1 cellular context compared by ENCODE assay signal in genomic region chr19:43776285-43776684, GRCh38.
TF ChIP-seq lines count a peak whose summit lies in the region.

No MANE protein-coding gene starts in this region.

TF ChIP-seq in HepG2, 621 proteins besides CTCF, POLR2A, EP300 and RAD21:
- TF ChIP-seq ZNF225 (CRISPR knock-in tag; IDR thresholded peaks at IDR 0.05) (no peak), MAFK (conservative IDR thresholded peaks at IDR 0.05 in 1 of 2, IDR thresholded peaks at IDR 0.05 in 1 of 2; ENCODE audit: low read length in 2 of 2) (peak; percentile 90 to 93), MAFF (IDR thresholded peaks at IDR 0.05; ENCODE audit: low read depth, low read length) (peak; percentile 89)
TF ChIP-seq in HepG2: peak in this region for 2.
